Comparison of ENCODE assay signal across 7 cellular contexts in the genomic region with DNA sequence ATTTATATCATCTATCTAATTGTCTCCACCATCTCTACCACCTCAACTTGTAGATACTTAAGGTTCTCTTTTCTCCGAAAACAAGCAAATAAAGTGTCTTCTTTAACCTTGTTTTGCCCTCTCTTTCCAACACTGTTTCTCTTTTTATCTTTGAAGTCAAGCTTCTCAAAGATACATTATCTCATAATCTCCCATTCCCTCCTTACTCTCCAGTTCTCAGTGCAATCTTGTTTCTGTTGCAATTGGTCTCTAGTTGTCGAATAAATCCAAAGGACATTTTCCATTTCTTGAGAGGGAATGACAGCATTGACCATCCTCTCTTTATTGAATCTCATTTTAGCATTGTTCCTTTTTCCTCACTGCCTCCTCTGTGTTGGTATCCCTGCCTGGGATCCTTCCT.
"Had no signal": no experiment of that assay in that cellular context is flagged by ENCODE, and none has a peak within 500 bp of the region (broad histone marks: within the 10 kb centered on the region; RNA-seq: fewer than 3 reads in every experiment).

No MANE protein-coding gene starts in this region.

- DNase-seq: IMR-90, KBM-7, KG1 had no signal

- H3K4me3 Mint-ChIP-seq: IgD-negative memory B cell had no signal

- H3K27me3 Mint-ChIP-seq: IgD-negative memory B cell had no signal

- H3K27ac Mint-ChIP-seq: IgD-negative memory B cell had no signal

- H3K9ac ChIP-seq: KMS-11 had no signal

- ATAC-seq: HepG2 had no signal

- H3K27ac ChIP-seq: HL-60, KMS-11 had no signal

- H3K4me2 ChIP-seq: KMS-11 had no signal

- FAIRE-seq: HepG2 had no signal
